ENCODE assay signal across 10 cellular contexts in the genomic region with DNA sequence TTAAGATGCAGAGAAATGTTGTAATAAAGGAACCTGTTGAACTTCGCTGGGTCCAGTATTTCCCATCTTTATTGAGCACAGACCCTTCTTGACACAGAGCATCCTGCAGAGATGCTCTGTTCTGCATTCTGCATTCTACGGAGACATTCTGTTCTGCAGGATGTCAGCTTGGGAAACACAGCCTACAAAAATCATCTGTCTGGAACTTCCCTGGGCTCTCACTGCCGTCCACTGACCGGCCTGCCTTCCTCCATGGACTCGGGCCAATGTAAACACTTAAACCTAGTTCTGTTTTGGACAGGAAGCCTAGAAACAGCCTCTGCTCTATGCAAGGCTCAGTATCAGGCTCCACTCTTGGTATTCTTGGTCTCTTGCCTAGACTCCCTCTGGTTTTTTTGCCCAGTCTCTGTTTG.
DNase-seq lines count a peak whose midpoint lies in the region; ATAC-seq, FAIRE-seq and TF ChIP-seq lines count a peak whose summit lies in the region.
"Had no signal": no experiment of that assay in that cellular context is flagged by ENCODE, and none has a peak within 500 bp of the region (broad histone marks: within the 10 kb centered on the region; RNA-seq: fewer than 3 reads in every experiment).

No MANE protein-coding gene starts in this region.

- no peak overlapping the region for H2BK120ac ChIP-seq in IMR-90 (ENCODE audit: low read depth, low read length)

- no peak overlapping the region for H4K91ac ChIP-seq in IMR-90 (ENCODE audit: insufficient read depth, low read depth, low read length)

- TF ChIP-seq RAD21 in IMR-90 (IDR thresholded peaks at IDR 0.05; ENCODE audit: low read length): no peak; the same call in 1 of the 2 replicates

- no TSS peak for BruUV-seq in IMR-90 (replicated peaks; lab: Mats Ljungman, UMichigan)

- 0 out of 2 replicates have a peak overlapping the region, but pooled peaks have one; percentile 18 for H3K23ac ChIP-seq in IMR-90 (ENCODE audit: low read depth, low read length)

- DNase-seq in IMR-90: peak; percentile 88
- DNase-seq in T47D (ENCODE audit: low read depth in 1 of 2, low spot score in 1 of 2): peak; percentile 33 to 52
- DNase-seq in left lobe of liver (ENCODE audit: low spot score): peak; percentile 60
- DNase-seq in GM19239 (ENCODE audit: insufficient read length, low spot score): no peak
- DNase-seq in stimulated activated CD4-positive, alpha-beta T cell treated with anti-CD3 and anti-CD28 coated beads, Interleukin-2, amount 100 ng/mL, for 24 hours: no peak
- no peak for DNase-seq in GM19238 (ENCODE audit: insufficient read length, low spot score)
- DNase-seq: T-helper 1 cell had no signal

- no peak overlapping the region for H3K14ac ChIP-seq in IMR-90 (replicated peaks; ENCODE audit: low read depth, low read length)

- no peak for TF ChIP-seq POLR2A in IMR-90 (IDR thresholded peaks at IDR 0.05; ENCODE audit: low read depth, low read length)

- H2BK15ac ChIP-seq in IMR-90 (ENCODE audit: low read depth, low read length): no peak overlapping the region

- peaks cover 0 to 13% of the 10 kb centered on the region in 2 experiments; a peak in 1 of 4 replicates for H3K79me1 ChIP-seq in IMR-90 (ENCODE audit: low read depth in 1 of 2, low read length in 2 of 2)

- no peak for TF ChIP-seq CTCF in IMR-90 (conservative IDR thresholded peaks at IDR 0.05; ENCODE audit: low read depth, low read length)

- dilution Hi-C loops in IMR-90 (cut with HindIII; ENCODE audit: low sequenced_read_pairs, unreplicated experiment): no loop called here

- no peak overlapping the region for H3K18ac ChIP-seq in IMR-90 (ENCODE audit: low read depth, low read length)

- H3K4me1 ChIP-seq in IMR-90 (ENCODE audit: control insufficient read depth, insufficient read depth, low read length): peaks cover 34% of the 10 kb centered on the region
- no peaks in the 10 kb centered on the region for H3K4me1 ChIP-seq in thymus (ENCODE audit: control insufficient read depth, insufficient read depth, low read length)

- CTCF ChIA-PET in IMR-90 (lab: Yijun Ruan, JAX): interaction anchor here (1.2 kb wide), 1 partner anchor 56 kb away, joined by 3 read pairs; no protein-coding TSS in a partner anchor

- H4K20me1 ChIP-seq in IMR-90 (ENCODE audit: insufficient read depth, low read length): no peaks in the 10 kb centered on the region

- no peak overlapping the region for H3K9ac ChIP-seq in IMR-90 (ENCODE audit: low read depth, low read length)

- ATAC-seq in IMR-90 (ENCODE audit: low read depth) (peak; percentile 5), left lobe of liver (peak; percentile 84), HG03196 (IDR thresholded peaks at IDR 0.05; ENCODE audit: unreplicated experiment) (no peak)

- H3K9me1 ChIP-seq in IMR-90 (ENCODE audit: insufficient read depth, low read length): peaks cover 16% of the 10 kb centered on the region

- no peak overlapping the region for H4K8ac ChIP-seq in IMR-90 (ENCODE audit: low read depth in 2 of 2, low read length in 2 of 2)

- H3K4me3 ChIP-seq in IMR-90 (ENCODE audit: insufficient read depth, low read depth, low read length) (no peak overlapping the region), thymus (ENCODE audit: low read length) (no peak overlapping the region)

- H3K9me3 ChIP-seq in IMR-90 (ENCODE audit: control insufficient read depth, insufficient read depth, low read length) (no peaks in the 10 kb centered on the region), thymus (ENCODE audit: control insufficient read depth) (no peaks in the 10 kb centered on the region)

- no peak overlapping the region for H3K4me2 ChIP-seq in IMR-90 (ENCODE audit: low read depth, low read length)

- no peak overlapping the region for H2AK5ac ChIP-seq in IMR-90 (ENCODE audit: low read depth, low read length)

- H2BK5ac ChIP-seq in IMR-90 (ENCODE audit: low read depth, low read length, poor library complexity, severe bottlenecking): no peak overlapping the region

- H2AFZ ChIP-seq in IMR-90 (replicated peaks; ENCODE audit: low read length, poor library complexity): no peak overlapping the region

- peak overlapping the region; percentile 10 for H2AK9ac ChIP-seq in IMR-90 (replicated peaks; ENCODE audit: low read depth, low read length, poor library complexity)

- no peak overlapping the region for H4K5ac ChIP-seq in IMR-90 (ENCODE audit: low read depth, low read length)

- WGBS in IMR-90 (ENCODE audit: extremely low coverage in 2 of 2, insufficient read length in 1 of 2), 2 experiments: 7% methylated on average over 4 of the region's 5 CpGs; no CpG with 5 or more reads in 1 of the 2 experiments
- WGBS in thymus: 94% methylated on average over 5 of the region's 5 CpGs

- intact Hi-C loops in IMR-90 (cut with micrococcal nuclease): loop anchor here (10.0 kb wide), 1 partner anchor 233 kb away; a partner anchor contains a TSS

- no peaks in the 10 kb centered on the region for H3K36me3 ChIP-seq in IMR-90 (ENCODE audit: control insufficient read depth, insufficient read depth, low read length)
- no peaks in the 10 kb centered on the region for H3K36me3 ChIP-seq in thymus (ENCODE audit: control insufficient read depth, insufficient read depth)

- H3K27me3 ChIP-seq in IMR-90 (ENCODE audit: control insufficient read depth, insufficient read depth, low read length): no peaks in the 10 kb centered on the region
- H3K27me3 ChIP-seq in thymus (ENCODE audit: control insufficient read depth, insufficient read depth): no peaks in the 10 kb centered on the region

- POLR2A ChIA-PET in IMR-90 (lab: Charles Lee; ENCODE audit: unreplicated experiment): no interaction called here

- no peak for FAIRE-seq in GM19239 (lab: Jason Lieb, UNC)

- no peak overlapping the region for H3K56ac ChIP-seq in IMR-90 (ENCODE audit: extremely low read depth, insufficient read depth, low read length)

- peak overlapping the region; percentile 49; the same call in 1 of the 2 replicates for H3K4ac ChIP-seq in IMR-90 (ENCODE audit: low read depth, low read length)

- H2BK20ac ChIP-seq in IMR-90 (ENCODE audit: low read depth, low read length): no peak overlapping the region

- in situ Hi-C loops in IMR-90 (cut with MboI; ENCODE audit: low sequenced_read_pairs) (no loop called here), T47D (cut with HindIII; ENCODE audit: low pct_unique_long_range_greater_than_20kb, low sequenced_read_pairs) (no loop called here)

- H3K27ac ChIP-seq in IMR-90 (ENCODE audit: insufficient read depth, low read length) (peak overlapping the region; percentile 49; the same call in 1 of the 2 replicates), thymus (ENCODE audit: low read depth) (peak overlapping the region; percentile 52)
- H3K27ac ChIP-seq: HL-60 had no signal

TF ChIP-seq in IMR-90, 13 proteins besides CTCF, POLR2A, EP300 and RAD21:
- TF ChIP-seq, protein P1, sequence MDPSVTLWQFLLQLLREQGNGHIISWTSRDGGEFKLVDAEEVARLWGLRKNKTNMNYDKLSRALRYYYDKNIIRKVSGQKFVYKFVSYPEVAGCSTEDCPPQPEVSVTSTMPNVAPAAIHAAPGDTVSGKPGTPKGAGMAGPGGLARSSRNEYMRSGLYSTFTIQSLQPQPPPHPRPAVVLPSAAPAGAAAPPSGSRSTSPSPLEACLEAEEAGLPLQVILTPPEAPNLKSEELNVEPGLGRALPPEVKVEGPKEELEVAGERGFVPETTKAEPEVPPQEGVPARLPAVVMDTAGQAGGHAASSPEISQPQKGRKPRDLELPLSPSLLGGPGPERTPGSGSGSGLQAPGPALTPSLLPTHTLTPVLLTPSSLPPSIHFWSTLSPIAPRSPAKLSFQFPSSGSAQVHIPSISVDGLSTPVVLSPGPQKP (IDR thresholded peaks at IDR 0.05; ENCODE audit: borderline replicate concordance, low read depth, low read length): no peak
- TF ChIP-seq SMC3 (IDR thresholded peaks at IDR 0.05; ENCODE audit: low read depth, low read length): 0 out of 2 replicates have a peak, but pooled peaks have one; percentile 8

Comparison
In these comparisons a context has a peak if more than half of its experiments do, and no peak if none do; other contexts are left out.
1. DNase-seq: peak in IMR-90 (single experiment), T47D (2 of 2) and left lobe of liver (single experiment); none in GM19239 (single experiment), stimulated activated CD4-positive, alpha-beta T cell treated with anti-CD3 and anti-CD28 coated beads, Interleukin-2, amount 100 ng/mL, for 24 hours (0 of 2) and GM19238 (single experiment).